In the genomic region with DNA sequence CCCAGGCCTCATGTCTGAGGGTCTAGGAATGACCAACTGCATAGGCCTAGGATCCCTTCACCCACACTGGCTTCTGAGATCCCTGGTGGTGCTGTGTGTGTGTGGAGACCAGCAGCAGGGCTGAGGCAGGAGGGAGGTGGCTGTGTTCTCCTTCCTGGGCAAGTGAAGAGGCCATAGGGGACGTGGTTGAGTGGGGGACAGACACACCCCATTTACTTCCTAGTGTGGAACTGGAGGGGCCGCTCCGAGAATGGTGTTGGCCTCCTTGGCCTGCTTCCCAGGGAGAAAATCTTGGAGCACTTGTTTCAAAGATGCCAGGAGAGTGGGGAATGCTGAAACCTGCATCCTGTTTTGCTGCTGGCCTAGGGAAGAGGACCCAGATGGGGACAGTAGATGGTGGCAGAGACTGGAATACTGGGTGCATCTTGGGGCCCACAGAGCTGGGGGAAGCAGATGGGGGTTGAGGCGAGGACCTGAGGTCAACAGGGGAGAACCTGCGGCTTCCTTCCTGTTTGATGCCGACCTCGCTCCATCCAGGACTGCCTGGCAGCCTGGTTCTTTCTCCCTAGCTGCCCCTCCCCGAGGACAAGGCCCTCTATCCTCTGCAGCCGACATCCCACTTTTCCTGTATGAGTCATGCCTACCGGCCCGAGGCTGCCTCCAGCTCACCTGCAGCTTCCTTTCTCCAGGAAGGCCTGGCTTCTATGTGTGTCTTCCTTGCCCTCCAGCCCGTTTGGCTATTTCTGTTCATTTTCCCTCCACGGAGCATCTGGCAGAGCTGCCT, we compare ENCODE assay signal across 13 cellular contexts. TPM values are rescaled to one million over a fixed set of nuclear protein-coding genes. Genes with fewer than 3 reads are reported as not detected.
DNase-seq lines count a peak whose midpoint lies in the region; ATAC-seq and TF ChIP-seq lines count a peak whose summit lies in the region.
"Had no signal": no experiment of that assay in that cellular context is flagged by ENCODE, and none has a peak within 500 bp of the region (broad histone marks: within the 10 kb centered on the region; RNA-seq: fewer than 3 reads in every experiment).

No MANE protein-coding gene starts in this region.

- H3K4me3 ChIP-seq in neural progenitor cell: no peak overlapping the region

- no peaks in the 10 kb centered on the region for H3K36me3 ChIP-seq in neural progenitor cell

- H3K36me3 Mint-ChIP-seq in neural progenitor cell: no peaks in the 10 kb centered on the region

- H3K9me3 ChIP-seq in neural progenitor cell (ENCODE audit: low read depth): no peaks in the 10 kb centered on the region

- H3K27me3 ChIP-seq in neural progenitor cell: no peaks in the 10 kb centered on the region

- H4K20me1 ChIP-seq in neural progenitor cell (ENCODE audit: low read depth): peaks cover 6% of the 10 kb centered on the region

- no peak for TF ChIP-seq CTCF in neural progenitor cell (IDR thresholded peaks at IDR 0.05)

- H3K27ac ChIP-seq in neural progenitor cell: no peak overlapping the region
- H3K27ac ChIP-seq: parathyroid adenoma had no signal

- peaks cover 3% of the 10 kb centered on the region for H3F3A ChIP-seq in neural progenitor cell (ENCODE audit: low read depth)

- peaks cover 5% of the 10 kb centered on the region for H3K79me2 ChIP-seq in neural progenitor cell (ENCODE audit: low read depth)

- ATAC-seq in esophagus mucosa: peak; percentile 48

- H2AFZ ChIP-seq in neural progenitor cell (replicated peaks): no peak overlapping the region
- H2AFZ ChIP-seq: parathyroid adenoma had no signal

- peaks cover 26% of the 10 kb centered on the region for H3K4me1 ChIP-seq in neural progenitor cell

- H3K4me1 Mint-ChIP-seq in neural progenitor cell: peaks cover 31% of the 10 kb centered on the region

- peaks cover 8% of the 10 kb centered on the region for H3K27me3 Mint-ChIP-seq in neural progenitor cell (ENCODE audit: insufficient read depth, low read depth)

- no peaks in the 10 kb centered on the region for H3K9me3 Mint-ChIP-seq in neural progenitor cell
- H3K9me3 Mint-ChIP-seq: CD14-positive monocyte had no signal

- H3K4me3 Mint-ChIP-seq in neural progenitor cell: no peak overlapping the region
- H3K4me3 Mint-ChIP-seq: CD14-positive monocyte had no signal

- H3K4me2 ChIP-seq in neural progenitor cell: no peak overlapping the region

- DNase-seq in DMS79 (lab: John Stamatoyannopoulos, UW): peak; percentile 26
- DNase-seq in NCI-H69 (lab: John Stamatoyannopoulos, UW): peak; percentile 36
- DNase-seq in neural progenitor cell (ENCODE audit: low spot score): no peak
- DNase-seq in HCEC 1CT: no peak
- no peak for DNase-seq in retina
- no peak for DNase-seq in NCI-H2107 treated with DMSO at 0.1 percent for 48 hours (lab: John Stamatoyannopoulos, UW; ENCODE audit: unreplicated experiment)
- DNase-seq in NCI-H2107 (lab: John Stamatoyannopoulos, UW): no peak
- DNase-seq: GOT3, NCI-H1930 had no signal

- no peak overlapping the region for H3K9ac ChIP-seq in neural progenitor cell
- H3K9ac ChIP-seq: parathyroid adenoma had no signal

- peak overlapping the region; percentile 50 for H3K27ac Mint-ChIP-seq in neural progenitor cell

RNA-seq across cellular contexts. Expression of a gene that starts 19.2 kb away (rescaled TPM):
- total RNA-seq in esophagus mucosa (5.1 TPM), neural progenitor cell (ENCODE audit: low replicate concordance) (4.7 and 15.7 TPM in 2 replicates)

RNA-seq across cellular contexts. Expression of a gene that starts 19.7 kb away (rescaled TPM):
- total RNA-seq in esophagus mucosa (44.0 TPM), neural progenitor cell (ENCODE audit: low replicate concordance) (127 and 216 TPM in 2 replicates)

RNA-seq across cellular contexts. Expression of a gene that starts 54.6 kb away (rescaled TPM):
- total RNA-seq in esophagus mucosa: 0.56 TPM
- total RNA-seq in neural progenitor cell (ENCODE audit: low replicate concordance): not detected in 2 replicates
- total RNA-seq: T-helper 1 cell treated with Interleukin-12 subunit alpha and Interleukin-12 subunit beta and Interleukin-4 antibody, amounts not matched to agents 30 ng/mL and 1 ng/mL, for 36 hours had no signal

Comparison
In these comparisons a context has a peak if more than half of its experiments do, and no peak if none do; other contexts are left out.
1. DNase-seq: peak in DMS79 (single experiment) and NCI-H69 (single experiment); none in neural progenitor cell (single experiment), HCEC 1CT (single experiment), retina (single experiment), NCI-H2107 treated with DMSO at 0.1 percent for 48 hours (single experiment) and NCI-H2107 (single experiment).